ENCODE assay signal across 8 cellular contexts in genomic region chr21:28992526-28993292, GRCh38. TPM values are rescaled to one million over a fixed set of nuclear protein-coding genes. Genes with fewer than 3 reads are reported as not detected.
DNase-seq lines count a peak whose midpoint lies in the region; ATAC-seq and TF ChIP-seq lines count a peak whose summit lies in the region.

LTN1 (minus strand) TSS chr21:28992877; CDS start chr21:28992805, 72 bp downstream.

- H3K27ac ChIP-seq in DOHH2 (ENCODE audit: low read depth, low read length) (peak within 1 kb of the TSS; percentile 81), GM23338 (ENCODE audit: low read depth) (peak within 1 kb of the TSS; percentile 91)

- H3K4me2 ChIP-seq in DOHH2 (ENCODE audit: low read length) (peak within 1 kb of the TSS; percentile 79), GM23338 (peak within 1 kb of the TSS; percentile 90)

- peak; percentile 98 for ATAC-seq in GM23338
- ATAC-seq in naive thymus-derived CD8-positive, alpha-beta T cell, result peak; percentile 91 to 92

- POLR2A ChIA-PET in naive thymus-derived CD8-positive, alpha-beta T cell (lab: Charles Lee), result interaction anchor here (0.5 to 4.6 kb wide), 11 partner anchors 10 to 309 kb away, joined by 3 to 130 read pairs (median 7); partner anchors contain the start of genes BACH1, CCT8, RWDD2B and USP16

- H3K9me3 ChIP-seq in DOHH2 (ENCODE audit: control insufficient read depth, insufficient read depth, low read length), result no peaks in the 10 kb centered on the region

- peaks cover 8% of the 10 kb centered on the region for H3K27me3 Mint-ChIP-seq in GM23338 (ENCODE audit: insufficient read depth, low read depth, poor library complexity)
- H3K27me3 Mint-ChIP-seq in naive thymus-derived CD8-positive, alpha-beta T cell, result no peaks in the 10 kb centered on the region

- peaks cover 7% of the 10 kb centered on the region for H3F3A ChIP-seq in DOHH2 (ENCODE audit: control insufficient read depth, insufficient read depth)
- no peaks in the 10 kb centered on the region for H3F3A ChIP-seq in GM23338 (replicated peaks; ENCODE audit: low read depth)

- peak within 1 kb of the TSS; percentile 99 for H3K27ac Mint-ChIP-seq in GM23338
- peak within 1 kb of the TSS; percentile 94 to 99 (median 98) for H3K27ac Mint-ChIP-seq in naive thymus-derived CD8-positive, alpha-beta T cell

- TF ChIP-seq CTCF in DOHH2 (IDR thresholded peaks at IDR 0.05; ENCODE audit: low read depth, low read length, poor library complexity, severe bottlenecking) (no peak), GM23338 (conservative IDR thresholded peaks at IDR 0.05; ENCODE audit: low read depth in 2 of 2) (no peak), fibroblast of mammary gland (conservative IDR thresholded peaks at IDR 0.05; ENCODE audit: control insufficient read depth, insufficient read depth, low read depth, low read length) (no peak)

- H3K36me3 ChIP-seq in DOHH2 (ENCODE audit: control insufficient read depth, low read length) (peaks cover 10% of the 10 kb centered on the region; the same call in 1 of the 2 replicates), GM23338 (ENCODE audit: insufficient read depth) (no peaks in the 10 kb centered on the region)

- H3K9me2 ChIP-seq in DOHH2 (replicated peaks; ENCODE audit: control insufficient read depth, low read length) (no peaks in the 10 kb centered on the region), GM23338 (ENCODE audit: insufficient read depth) (no peaks in the 10 kb centered on the region)

- no peaks in the 10 kb centered on the region for H3K36me3 Mint-ChIP-seq in GM23338 (ENCODE audit: low read depth)
- H3K36me3 Mint-ChIP-seq in naive thymus-derived CD8-positive, alpha-beta T cell, result peaks cover 0 to 15% (median 0%) of the 10 kb centered on the region in 3 donors

- H3K27me3 ChIP-seq in DOHH2 (ENCODE audit: control insufficient read depth, low read length) (no peaks in the 10 kb centered on the region), GM23338 (ENCODE audit: insufficient read depth) (no peaks in the 10 kb centered on the region)

- H3K79me2 ChIP-seq in DOHH2 (ENCODE audit: control insufficient read depth, low read length) (peaks cover 45% of the 10 kb centered on the region), GM23338 (replicated peaks; ENCODE audit: insufficient read depth) (peaks cover 45% of the 10 kb centered on the region)

- DNase-seq in GM23338 (ENCODE audit: low spot score), result peak; percentile 99
- DNase-seq in LHCN-M2 (ENCODE audit: low read depth), result peak; percentile 99
- DNase-seq in RPMI8226, result peak; percentile 100
- peak; percentile 97 to 99 for DNase-seq in activated T-helper 1 cell treated with anti-CD3 and anti-CD28 coated beads, Interleukin-2, amount 50 U/mL, for 16 hours (ENCODE audit: low read depth in 1 of 2, low spot score in 1 of 2)
- DNase-seq in fibroblast of mammary gland (ENCODE audit: low read depth), result peak; percentile 100
- peak; percentile 92 to 99 (median 98) for DNase-seq in naive thymus-derived CD8-positive, alpha-beta T cell
- peak; percentile 95 to 99 (median 98) for DNase-seq in stimulated activated naive CD4-positive, alpha-beta T cell (lab: John Stamatoyannopoulos, UW)

- peak within 1 kb of the TSS; percentile 86 for H3K4me3 ChIP-seq in DOHH2 (ENCODE audit: low read length)
- H3K4me3 ChIP-seq in GM23338, result peak within 1 kb of the TSS; percentile 64
- H3K4me3 ChIP-seq in fibroblast of mammary gland (ENCODE audit: control insufficient read depth, low read depth, low read length), result peak within 1 kb of the TSS; percentile 84

- peak within 1 kb of the TSS; percentile 94 for H2AFZ ChIP-seq in GM23338

- H4K20me1 ChIP-seq in DOHH2 (ENCODE audit: control insufficient read depth, insufficient read depth, low read depth, low read length), result no peaks in the 10 kb centered on the region
- H4K20me1 ChIP-seq in GM23338 (replicated peaks; ENCODE audit: insufficient read depth), result peaks cover 4% of the 10 kb centered on the region; the same call in 1 of the 2 replicates

- H3K4me1 ChIP-seq in DOHH2 (ENCODE audit: control insufficient read depth, low read length) (peaks cover 23% of the 10 kb centered on the region), GM23338 (ENCODE audit: insufficient read depth) (peaks cover 13% of the 10 kb centered on the region)

- peak within 1 kb of the TSS; percentile 95 for H3K4me3 Mint-ChIP-seq in GM23338
- H3K4me3 Mint-ChIP-seq in naive thymus-derived CD8-positive, alpha-beta T cell, result peak within 1 kb of the TSS; percentile 92 to 99 (median 98)

- H3K4me1 Mint-ChIP-seq in GM23338, result peaks cover 10% of the 10 kb centered on the region; the same call in 2 of the 3 replicates
- H3K4me1 Mint-ChIP-seq in naive thymus-derived CD8-positive, alpha-beta T cell, result peaks cover 14 to 46% (median 38%) of the 10 kb centered on the region in 4 donors

- no peaks in the 10 kb centered on the region for H3K9me3 Mint-ChIP-seq in GM23338
- no peaks in the 10 kb centered on the region for H3K9me3 Mint-ChIP-seq in naive thymus-derived CD8-positive, alpha-beta T cell

TF ChIP-seq in GM23338, 12 proteins besides CTCF, POLR2A, EP300 and RAD21:
- TF ChIP-seq ZNF331 (CRISPR knock-in tag; IDR thresholded peaks at IDR 0.05; ENCODE audit: low read depth) (no peak), POLR2AphosphoS5 (IDR thresholded peaks at IDR 0.05; ENCODE audit: low read depth) (peak; percentile 82; the same call in 1 of the 2 replicates), ETS1 (IDR thresholded peaks at IDR 0.05) (peak; percentile 83), CREB1 (CRISPR knock-in tag; IDR thresholded peaks at IDR 0.05; ENCODE audit: low read depth) (peak; percentile 95), EZH2phosphoT487 (IDR thresholded peaks at IDR 0.05; ENCODE audit: unreplicated experiment) (no peak), NANOG (IDR thresholded peaks at IDR 0.05; ENCODE audit: borderline replicate concordance) (no peak)
TF ChIP-seq in GM23338: peak in this region for 3.

RNA-seq across cellular contexts. Expression of gene LTN1, which starts in this region (rescaled TPM):
- total RNA-seq in GM23338 (2014; rRNA removed; shearing (Covaris generic)), result 26.1 and 30.8 TPM in 2 replicates
- 9.8 and 11.1 TPM in 2 replicates for polyA plus RNA-seq in GM23338 (2016; fragmentation: Nextera tagmentation; extraction: Ambion mirVana)
- total RNA-seq in LHCN-M2 (2014; rRNA removed), result 22.2 and 24.3 TPM in 2 replicates
- polyA plus RNA-seq in LHCN-M2 (2012), result 3.0 TPM
- 10 to 100 TPM; 30.3 to 30.5 TPM for total RNA-seq in naive thymus-derived CD8-positive, alpha-beta T cell
- polyA plus RNA-seq in naive thymus-derived CD8-positive, alpha-beta T cell, result 10 to 100 TPM; 12.0 to 14.1 (median 13.0) TPM

Comparison
In these comparisons a context has a peak if more than half of its experiments do, and no peak if none do; other contexts are left out.
1. Peak in every context shown above with its lines: DNase-seq, ATAC-seq, H3K4me3 ChIP-seq and H3K27ac ChIP-seq.